In the genomic region with DNA sequence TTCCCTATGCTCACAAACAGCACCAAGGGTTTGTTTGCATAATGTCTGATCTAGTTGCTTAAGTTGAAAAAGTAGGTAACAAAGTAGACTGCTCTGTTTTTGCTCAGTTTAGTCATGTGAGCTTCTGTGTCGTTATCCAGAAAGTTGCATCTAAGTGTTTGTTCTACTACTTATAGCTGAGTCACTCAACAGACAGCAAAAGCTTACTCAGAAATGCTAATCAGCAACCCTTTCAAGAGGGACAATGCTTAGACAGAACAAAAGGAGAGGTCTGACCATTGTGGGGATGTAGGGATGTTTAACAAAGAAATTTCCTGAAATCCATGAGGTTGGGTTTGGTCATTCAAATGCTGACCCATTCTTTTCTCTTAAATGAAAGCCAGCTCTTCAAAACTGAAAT, we compare ENCODE assay signal across 19 cellular contexts.
DNase-seq lines count a peak whose midpoint lies in the region; ATAC-seq and TF ChIP-seq lines count a peak whose summit lies in the region.
"Had no signal": no experiment of that assay in that cellular context is flagged by ENCODE, and none has a peak within 500 bp of the region (broad histone marks: within the 10 kb centered on the region; RNA-seq: fewer than 3 reads in every experiment).

No MANE protein-coding gene starts in this region.

- no peaks in the 10 kb centered on the region for H3K36me3 ChIP-seq in RWPE2 (ENCODE audit: low read depth)
- H3K36me3 ChIP-seq: spleen had no signal

- TF ChIP-seq CTCF in RWPE2 (IDR thresholded peaks at IDR 0.05; ENCODE audit: poor library complexity, severe bottlenecking) (no peak), fibroblast of villous mesenchyme (IDR thresholded peaks at IDR 0.05; ENCODE audit: insufficient read depth, low read depth, low read length) (no peak), retinal pigment epithelial cell (conservative IDR thresholded peaks at IDR 0.05; ENCODE audit: low read depth, low read length) (no peak)

- H3K9me3 ChIP-seq in RWPE2 (ENCODE audit: severe bottlenecking), result no peaks in the 10 kb centered on the region

- peak; percentile 87 for ATAC-seq in RWPE2 (ENCODE audit: low read depth)
- ATAC-seq in sciatic nerve, result no peak
- no peak for ATAC-seq in HG03439 (IDR thresholded peaks at IDR 0.05; ENCODE audit: unreplicated experiment)
- no peak for ATAC-seq in HG03354 (IDR thresholded peaks at IDR 0.05; ENCODE audit: poor library complexity, severe bottlenecking, unreplicated experiment)
- ATAC-seq: left ventricle myocardium superior had no signal

- DNase-seq in HT1080 (ENCODE audit: low read depth) (peak; percentile 20), RWPE2 (ENCODE audit: low spot score) (no peak), fibroblast of villous mesenchyme (ENCODE audit: low read depth) (peak; percentile 30), retinal pigment epithelial cell (ENCODE audit: low read depth) (peak; percentile 40), sciatic nerve (ENCODE audit: low spot score) (no peak)
- DNase-seq: activated B cell treated with CpG ODN at 0.5 μM for 24 hours; activated CD8-positive, alpha-beta memory T cell treated with anti-CD3 and anti-CD28 coated beads for 24 hours; activated naive CD8-positive, alpha-beta T cell treated with anti-CD3 and anti-CD28 coated beads for 36 hours; central memory CD4-positive, alpha-beta T cell; effector CD4-positive, alpha-beta T cell; foreskin melanocyte; KBM-7; left ventricle myocardium superior; NCI-H1105; posterior cingulate gyrus; SHP77 treated with DMSO at 0.1 percent for 48 hours; spleen had no signal

- H3K4me1 ChIP-seq in RWPE2 (ENCODE audit: insufficient read depth, poor library complexity, severe bottlenecking), result peaks cover 5% of the 10 kb centered on the region
- H3K4me1 ChIP-seq: spleen had no signal

- H3K4me3 ChIP-seq in RWPE2 (ENCODE audit: severe bottlenecking) (no peak overlapping the region), fibroblast of villous mesenchyme (ENCODE audit: low read depth, low read length) (no peak overlapping the region), retinal pigment epithelial cell (ENCODE audit: low read length) (no peak overlapping the region)
- H3K4me3 ChIP-seq: spleen had no signal

- no peaks in the 10 kb centered on the region for H3K27me3 ChIP-seq in RWPE2 (ENCODE audit: insufficient read depth, poor library complexity, severe bottlenecking)

- H3K27ac ChIP-seq in RWPE2 (ENCODE audit: poor library complexity, severe bottlenecking), result no peak overlapping the region
- H3K27ac ChIP-seq: spleen had no signal

- intact Hi-C loops in sciatic nerve (cut with DNase I), result no loop called here

Comparison
In these comparisons a context has a peak if more than half of its experiments do, and no peak if none do; other contexts are left out.
1. DNase-seq: peak in HT1080 (single experiment), fibroblast of villous mesenchyme (single experiment) and retinal pigment epithelial cell (single experiment); none in RWPE2 (single experiment) and sciatic nerve (single experiment).